In genomic region chr5:65802820-65803219, GRCh38 we compare ENCODE assay signal across 23 cellular contexts.
"Had no signal": no experiment of that assay in that cellular context is flagged by ENCODE, and none has a peak within 500 bp of the region (broad histone marks: within the 10 kb centered on the region; RNA-seq: fewer than 3 reads in every experiment).

No MANE protein-coding gene starts in this region.

- ATAC-seq: body of pancreas; right cardiac atrium; stimulated activated naive B cell treated with anti-CD40 and anti-IgM and Interleukin-4, amounts not matched to agents 10 μg/mL and 1 μg/mL and 100 μg/mL, for 72 hours had no signal

- H3K27ac Mint-ChIP-seq: activated CD4-positive, alpha-beta memory T cell treated with anti-CD3 and anti-CD28 coated beads for 36 hours; activated naive CD8-positive, alpha-beta T cell; activated T-helper 2 cell treated with anti-CD3 and anti-CD28 coated beads, Interferon-gamma antibody, Interleukin-2, Interleukin-4, amounts not matched to agents 10 μg/mL and 5 μg/mL and 100 μg/mL, durations not matched to agents 14 hours and 24 hours and 36 hours; natural killer cell treated with Interleukin-12 subunit alpha and Interleukin-12 subunit beta and Interleukin-15 and Interleukin-18, amount 100 ng/mL, for 72 hours; stimulated activated naive B cell treated with anti-CD40 and anti-IgM and Interleukin-4, amounts not matched to agents 10 μg/mL and 1 μg/mL and 100 μg/mL, for 72 hours; type B pancreatic cell had no signal

- H3K9me3 Mint-ChIP-seq: natural killer cell treated with Interleukin-12 subunit alpha and Interleukin-12 subunit beta and Interleukin-15 and Interleukin-18, amount 100 ng/mL, for 72 hours; type B pancreatic cell had no signal

- H3K9me3 ChIP-seq: body of pancreas, left ventricle myocardium inferior, stomach, thoracic aorta, uterus had no signal

- DNase-seq: activated CD4-positive, alpha-beta memory T cell treated with anti-CD3 and anti-CD28 coated beads for 36 hours; activated CD4-positive, alpha-beta T cell treated with anti-CD3 and anti-CD28 coated beads for 48 hours; activated CD4-positive, CD25-positive, alpha-beta regulatory T cell; activated T-cell treated with anti-CD3 and anti-CD28 coated beads, Interleukin-2, amount 50 U/mL, for 48 hours; aorta; body of pancreas; effector CD8-positive, alpha-beta T cell; left ventricle myocardium inferior; mesendoderm; right cardiac atrium; stimulated activated CD4-positive, alpha-beta T cell treated with anti-CD3 and anti-CD28 coated beads, Interleukin-15, amount 100 ng/mL, for 24 hours; stimulated activated CD4-positive, alpha-beta T cell treated with anti-CD3 and anti-CD28 coated beads, Interleukin-2, amount 100 ng/mL, for 24 hours; stimulated activated naive B cell treated with anti-CD40 and anti-IgM and Interleukin-4, amounts not matched to agents 10 μg/mL and 1 μg/mL and 100 μg/mL, for 72 hours; stomach; uterus had no signal

- H3K27me3 Mint-ChIP-seq: activated naive CD8-positive, alpha-beta T cell; natural killer cell treated with Interleukin-12 subunit alpha and Interleukin-12 subunit beta and Interleukin-15 and Interleukin-18, amount 100 ng/mL, for 72 hours; stimulated activated naive B cell treated with anti-CD40 and anti-IgM and Interleukin-4, amounts not matched to agents 10 μg/mL and 1 μg/mL and 100 μg/mL, for 72 hours; type B pancreatic cell had no signal

- H3K4me3 Mint-ChIP-seq: activated CD4-positive, alpha-beta memory T cell treated with anti-CD3 and anti-CD28 coated beads for 36 hours; activated naive CD8-positive, alpha-beta T cell; natural killer cell treated with Interleukin-12 subunit alpha and Interleukin-12 subunit beta and Interleukin-15 and Interleukin-18, amount 100 ng/mL, for 72 hours; stimulated activated naive B cell treated with anti-CD40 and anti-IgM and Interleukin-4, amounts not matched to agents 10 μg/mL and 1 μg/mL and 100 μg/mL, for 72 hours; type B pancreatic cell had no signal

- H3K36me3 ChIP-seq: left ventricle myocardium inferior, thoracic aorta, uterus had no signal

- H3K27ac ChIP-seq: body of pancreas, left ventricle myocardium inferior, stomach, thoracic aorta, uterus had no signal

- H3K4me1 ChIP-seq: body of pancreas, stomach, uterus had no signal

- H3K4me3 ChIP-seq: body of pancreas, left ventricle myocardium inferior, lung, stomach, thoracic aorta, uterus had no signal

- H3K27me3 ChIP-seq: body of pancreas, stomach, uterus had no signal

- FAIRE-seq: frontal cortex, islet of Langerhans had no signal
